In genomic region chr19:21586341-21587116, GRCh38 we compare ENCODE assay signal across 9 cellular contexts.
DNase-seq lines count a peak whose midpoint lies in the region; ATAC-seq, FAIRE-seq and TF ChIP-seq lines count a peak whose summit lies in the region.
"Had no signal": no experiment of that assay in that cellular context is flagged by ENCODE, and none has a peak within 500 bp of the region (broad histone marks: within the 10 kb centered on the region; RNA-seq: fewer than 3 reads in every experiment).

No MANE protein-coding gene starts in this region.

- H3K4me3 ChIP-seq in osteoblast (ENCODE audit: insufficient read depth, low read length): peak overlapping the region; percentile 53

- H3K4me1 ChIP-seq in foreskin keratinocyte (no peaks in the 10 kb centered on the region), osteoblast (ENCODE audit: insufficient read depth, low read length) (no peaks in the 10 kb centered on the region)

- no peaks in the 10 kb centered on the region for H3K36me3 ChIP-seq in osteoblast (ENCODE audit: insufficient read depth, low read length)

- H3K27me3 ChIP-seq in foreskin keratinocyte (peaks cover 13% of the 10 kb centered on the region), osteoblast (ENCODE audit: insufficient read depth, low read length) (no peaks in the 10 kb centered on the region)

- H3K27ac Mint-ChIP-seq in activated CD4-positive, alpha-beta memory T cell treated with anti-CD3 and anti-CD28 coated beads, Interleukin-2, amount 10 ng/mL, durations not matched to agents 7 days and 5 days: no peak overlapping the region

- POLR2A ChIA-PET in activated CD4-positive, alpha-beta memory T cell treated with anti-CD3 and anti-CD28 coated beads, Interleukin-2, amount 10 ng/mL, durations not matched to agents 7 days and 5 days (lab: Charles Lee): no interaction called here

- no peak for FAIRE-seq in RCC 7860 (lab: Jason Lieb, UNC)
- FAIRE-seq: frontal cortex had no signal

- H3K27ac ChIP-seq in foreskin keratinocyte (no peak overlapping the region), osteoblast (ENCODE audit: low read depth, low read length) (no peak overlapping the region)

- peak overlapping the region; percentile 70 for H3K4me2 ChIP-seq in osteoblast (ENCODE audit: insufficient read depth, low read length)

- H3K27me3 Mint-ChIP-seq in activated CD4-positive, alpha-beta memory T cell treated with anti-CD3 and anti-CD28 coated beads, Interleukin-2, amount 10 ng/mL, durations not matched to agents 7 days and 5 days: no peaks in the 10 kb centered on the region

- no peaks in the 10 kb centered on the region for H3K9me3 ChIP-seq in osteoblast (ENCODE audit: low read depth, low read length)

- peak; percentile 19 for DNase-seq in DMS79 (lab: John Stamatoyannopoulos, UW)
- DNase-seq in activated CD4-positive, alpha-beta memory T cell treated with anti-CD3 and anti-CD28 coated beads, Interleukin-2, amount 10 ng/mL, durations not matched to agents 7 days and 5 days: no peak
- no peak for DNase-seq in foreskin keratinocyte
- DNase-seq in osteoblast (ENCODE audit: insufficient read length, low spot score, missing footprints): no peak
- no peak for DNase-seq in NOMO-1 treated with DMSO at 0.1 percent for 48 hours (lab: John Stamatoyannopoulos, UW; ENCODE audit: unreplicated experiment)
- DNase-seq in RCC 7860 (ENCODE audit: low spot score): no peak
- DNase-seq in H4 (ENCODE audit: low spot score): no peak
- DNase-seq in SKM-1 (lab: John Stamatoyannopoulos, UW; ENCODE audit: unreplicated experiment): no peak

- peaks cover 20% of the 10 kb centered on the region for H3K9me3 Mint-ChIP-seq in activated CD4-positive, alpha-beta memory T cell treated with anti-CD3 and anti-CD28 coated beads, Interleukin-2, amount 10 ng/mL, durations not matched to agents 7 days and 5 days

- peak overlapping the region; percentile 24 for H3K4me3 Mint-ChIP-seq in activated CD4-positive, alpha-beta memory T cell treated with anti-CD3 and anti-CD28 coated beads, Interleukin-2, amount 10 ng/mL, durations not matched to agents 7 days and 5 days

- CTCF ChIA-PET in activated CD4-positive, alpha-beta memory T cell treated with anti-CD3 and anti-CD28 coated beads, Interleukin-2, amount 10 ng/mL, durations not matched to agents 7 days and 5 days (lab: Charles Lee): no interaction called here

- H3K36me3 Mint-ChIP-seq in activated CD4-positive, alpha-beta memory T cell treated with anti-CD3 and anti-CD28 coated beads, Interleukin-2, amount 10 ng/mL, durations not matched to agents 7 days and 5 days (ENCODE audit: low read depth): no peaks in the 10 kb centered on the region

- TF ChIP-seq CTCF in foreskin keratinocyte (conservative IDR thresholded peaks at IDR 0.05): no peak
- TF ChIP-seq CTCF in osteoblast (IDR thresholded peaks at IDR 0.05; ENCODE audit: extremely low read depth, low read depth, low read length): no peak

- H2AFZ ChIP-seq in osteoblast (ENCODE audit: low read length): no peak overlapping the region

- H4K20me1 ChIP-seq in osteoblast (ENCODE audit: insufficient read depth, low read length): no peaks in the 10 kb centered on the region

- H3K4me1 Mint-ChIP-seq in activated CD4-positive, alpha-beta memory T cell treated with anti-CD3 and anti-CD28 coated beads, Interleukin-2, amount 10 ng/mL, durations not matched to agents 7 days and 5 days: peaks cover 2% of the 10 kb centered on the region

- peak; percentile 9 for ATAC-seq in foreskin keratinocyte

- no peaks in the 10 kb centered on the region for H3K79me2 ChIP-seq in osteoblast (ENCODE audit: insufficient read depth, low read length)
